Comparison of ENCODE assay signal across 2 cellular contexts in the genomic region with DNA sequence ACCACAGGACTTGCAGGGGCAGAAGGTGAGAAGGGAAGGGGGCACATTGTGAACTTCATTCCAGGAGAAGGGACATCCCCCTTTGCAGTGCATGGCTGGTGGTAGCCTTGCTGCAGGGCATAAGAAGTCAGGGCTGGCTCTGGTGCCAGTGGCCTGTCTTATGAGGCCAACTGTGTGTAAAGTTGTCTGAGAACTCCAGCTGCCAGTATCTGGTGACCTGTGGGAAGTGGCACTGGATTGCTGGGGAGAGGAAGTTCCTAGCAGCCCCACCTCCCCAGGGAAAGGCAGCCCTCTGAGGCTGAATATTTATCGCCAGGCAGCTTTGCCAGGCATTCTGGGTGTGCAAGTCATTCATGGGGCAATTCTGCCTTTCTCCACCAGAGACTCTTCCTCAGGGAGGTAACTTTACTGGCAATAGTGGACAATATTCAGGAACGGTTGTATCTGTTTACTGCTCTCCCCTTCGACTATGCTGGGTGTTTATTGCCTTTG.
TF ChIP-seq lines count a peak whose summit lies in the region.

No MANE protein-coding gene starts in this region.

TF ChIP-seq in SK-N-SH treated with all-trans-retinoic acid at 6 μM for 48 hours, 23 proteins besides CTCF, POLR2A, EP300 and RAD21 (continued from another document):
- TF ChIP-seq ZFP30 (CRISPR knock-in tag; IDR thresholded peaks at IDR 0.05) (no peak), PPARA (CRISPR knock-in tag; IDR thresholded peaks at IDR 0.05; ENCODE audit: borderline replicate concordance) (no peak), OSR1 (CRISPR knock-in tag; IDR thresholded peaks at IDR 0.05) (no peak), ARNTL (CRISPR knock-in tag; IDR thresholded peaks at IDR 0.05; ENCODE audit: borderline replicate concordance, low read depth) (no peak), ZC3H10 (CRISPR knock-in tag; IDR thresholded peaks at IDR 0.05) (no peak), ZFP3 (CRISPR knock-in tag; IDR thresholded peaks at IDR 0.05) (no peak)
- TF ChIP-seq, protein P1, sequence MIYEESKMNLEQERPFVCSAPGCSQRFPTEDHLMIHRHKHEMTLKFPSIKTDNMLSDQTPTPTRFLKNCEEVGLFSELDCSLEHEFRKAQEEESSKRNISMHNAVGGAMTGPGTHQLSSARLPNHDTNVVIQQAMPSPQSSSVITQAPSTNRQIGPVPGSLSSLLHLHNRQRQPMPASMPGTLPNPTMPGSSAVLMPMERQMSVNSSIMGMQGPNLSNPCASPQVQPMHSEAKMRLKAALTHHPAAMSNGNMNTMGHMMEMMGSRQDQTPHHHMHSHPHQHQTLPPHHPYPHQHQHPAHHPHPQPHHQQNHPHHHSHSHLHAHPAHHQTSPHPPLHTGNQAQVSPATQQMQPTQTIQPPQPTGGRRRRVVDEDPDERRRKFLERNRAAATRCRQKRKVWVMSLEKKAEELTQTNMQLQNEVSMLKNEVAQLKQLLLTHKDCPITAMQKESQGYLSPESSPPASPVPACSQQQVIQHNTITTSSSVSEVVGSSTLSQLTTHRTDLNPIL (CRISPR knock-in tag; IDR thresholded peaks at IDR 0.05; ENCODE audit: low read depth), result no peak
- TF ChIP-seq, protein P2, sequence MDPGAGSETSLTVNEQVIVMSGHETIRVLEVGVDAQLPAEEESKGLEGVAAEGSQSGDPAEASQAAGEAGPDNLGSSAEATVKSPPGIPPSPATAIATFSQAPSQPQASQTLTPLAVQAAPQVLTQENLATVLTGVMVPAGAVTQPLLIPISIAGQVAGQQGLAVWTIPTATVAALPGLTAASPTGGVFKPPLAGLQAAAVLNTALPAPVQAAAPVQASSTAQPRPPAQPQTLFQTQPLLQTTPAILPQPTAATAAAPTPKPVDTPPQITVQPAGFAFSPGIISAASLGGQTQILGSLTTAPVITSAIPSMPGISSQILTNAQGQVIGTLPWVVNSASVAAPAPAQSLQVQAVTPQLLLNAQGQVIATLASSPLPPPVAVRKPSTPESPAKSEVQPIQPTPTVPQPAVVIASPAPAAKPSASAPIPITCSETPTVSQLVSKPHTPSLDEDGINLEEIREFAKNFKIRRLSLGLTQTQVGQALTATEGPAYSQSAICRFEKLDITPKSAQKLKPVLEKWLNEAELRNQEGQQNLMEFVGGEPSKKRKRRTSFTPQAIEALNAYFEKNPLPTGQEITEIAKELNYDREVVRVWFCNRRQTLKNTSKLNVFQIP (CRISPR knock-in tag; IDR thresholded peaks at IDR 0.05; ENCODE audit: borderline replicate concordance, low read depth), result no peak
- TF ChIP-seq, protein P3, sequence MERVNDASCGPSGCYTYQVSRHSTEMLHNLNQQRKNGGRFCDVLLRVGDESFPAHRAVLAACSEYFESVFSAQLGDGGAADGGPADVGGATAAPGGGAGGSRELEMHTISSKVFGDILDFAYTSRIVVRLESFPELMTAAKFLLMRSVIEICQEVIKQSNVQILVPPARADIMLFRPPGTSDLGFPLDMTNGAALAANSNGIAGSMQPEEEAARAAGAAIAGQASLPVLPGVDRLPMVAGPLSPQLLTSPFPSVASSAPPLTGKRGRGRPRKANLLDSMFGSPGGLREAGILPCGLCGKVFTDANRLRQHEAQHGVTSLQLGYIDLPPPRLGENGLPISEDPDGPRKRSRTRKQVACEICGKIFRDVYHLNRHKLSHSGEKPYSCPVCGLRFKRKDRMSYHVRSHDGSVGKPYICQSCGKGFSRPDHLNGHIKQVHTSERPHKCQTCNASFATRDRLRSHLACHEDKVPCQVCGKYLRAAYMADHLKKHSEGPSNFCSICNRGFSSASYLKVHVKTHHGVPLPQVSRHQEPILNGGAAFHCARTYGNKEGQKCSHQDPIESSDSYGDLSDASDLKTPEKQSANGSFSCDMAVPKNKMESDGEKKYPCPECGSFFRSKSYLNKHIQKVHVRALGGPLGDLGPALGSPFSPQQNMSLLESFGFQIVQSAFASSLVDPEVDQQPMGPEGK (CRISPR knock-in tag; IDR thresholded peaks at IDR 0.05; ENCODE audit: borderline replicate concordance), result no peak

TF ChIP-seq in SK-N-SH, 30 proteins besides CTCF, POLR2A, EP300 and RAD21 (continued from another document):
- TF ChIP-seq, protein P4, sequence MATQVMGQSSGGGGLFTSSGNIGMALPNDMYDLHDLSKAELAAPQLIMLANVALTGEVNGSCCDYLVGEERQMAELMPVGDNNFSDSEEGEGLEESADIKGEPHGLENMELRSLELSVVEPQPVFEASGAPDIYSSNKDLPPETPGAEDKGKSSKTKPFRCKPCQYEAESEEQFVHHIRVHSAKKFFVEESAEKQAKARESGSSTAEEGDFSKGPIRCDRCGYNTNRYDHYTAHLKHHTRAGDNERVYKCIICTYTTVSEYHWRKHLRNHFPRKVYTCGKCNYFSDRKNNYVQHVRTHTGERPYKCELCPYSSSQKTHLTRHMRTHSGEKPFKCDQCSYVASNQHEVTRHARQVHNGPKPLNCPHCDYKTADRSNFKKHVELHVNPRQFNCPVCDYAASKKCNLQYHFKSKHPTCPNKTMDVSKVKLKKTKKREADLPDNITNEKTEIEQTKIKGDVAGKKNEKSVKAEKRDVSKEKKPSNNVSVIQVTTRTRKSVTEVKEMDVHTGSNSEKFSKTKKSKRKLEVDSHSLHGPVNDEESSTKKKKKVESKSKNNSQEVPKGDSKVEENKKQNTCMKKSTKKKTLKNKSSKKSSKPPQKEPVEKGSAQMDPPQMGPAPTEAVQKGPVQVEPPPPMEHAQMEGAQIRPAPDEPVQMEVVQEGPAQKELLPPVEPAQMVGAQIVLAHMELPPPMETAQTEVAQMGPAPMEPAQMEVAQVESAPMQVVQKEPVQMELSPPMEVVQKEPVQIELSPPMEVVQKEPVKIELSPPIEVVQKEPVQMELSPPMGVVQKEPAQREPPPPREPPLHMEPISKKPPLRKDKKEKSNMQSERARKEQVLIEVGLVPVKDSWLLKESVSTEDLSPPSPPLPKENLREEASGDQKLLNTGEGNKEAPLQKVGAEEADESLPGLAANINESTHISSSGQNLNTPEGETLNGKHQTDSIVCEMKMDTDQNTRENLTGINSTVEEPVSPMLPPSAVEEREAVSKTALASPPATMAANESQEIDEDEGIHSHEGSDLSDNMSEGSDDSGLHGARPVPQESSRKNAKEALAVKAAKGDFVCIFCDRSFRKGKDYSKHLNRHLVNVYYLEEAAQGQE (IDR thresholded peaks at IDR 0.05; ENCODE audit: low read depth, low read length), result no peak
- TF ChIP-seq TEAD4 (IDR thresholded peaks at IDR 0.05; ENCODE audit: borderline replicate concordance, insufficient read depth), result no peak
- no peak for TF ChIP-seq ELF1 (IDR thresholded peaks at IDR 0.05)
- TF ChIP-seq EZH2phosphoT487 (IDR thresholded peaks at IDR 0.05; ENCODE audit: borderline replicate concordance, low read depth), result no peak
- TF ChIP-seq MXI1 (IDR thresholded peaks at IDR 0.05; ENCODE audit: low read depth, low read length), result no peak
- no peak for TF ChIP-seq RFX5 (IDR thresholded peaks at IDR 0.05; ENCODE audit: low read length)
- TF ChIP-seq YY1 (IDR thresholded peaks at IDR 0.05; ENCODE audit: low read depth), result no peak
- TF ChIP-seq SMC3 (IDR thresholded peaks at IDR 0.05; ENCODE audit: low read depth, low read length), result no peak
- TF ChIP-seq, protein P5, sequence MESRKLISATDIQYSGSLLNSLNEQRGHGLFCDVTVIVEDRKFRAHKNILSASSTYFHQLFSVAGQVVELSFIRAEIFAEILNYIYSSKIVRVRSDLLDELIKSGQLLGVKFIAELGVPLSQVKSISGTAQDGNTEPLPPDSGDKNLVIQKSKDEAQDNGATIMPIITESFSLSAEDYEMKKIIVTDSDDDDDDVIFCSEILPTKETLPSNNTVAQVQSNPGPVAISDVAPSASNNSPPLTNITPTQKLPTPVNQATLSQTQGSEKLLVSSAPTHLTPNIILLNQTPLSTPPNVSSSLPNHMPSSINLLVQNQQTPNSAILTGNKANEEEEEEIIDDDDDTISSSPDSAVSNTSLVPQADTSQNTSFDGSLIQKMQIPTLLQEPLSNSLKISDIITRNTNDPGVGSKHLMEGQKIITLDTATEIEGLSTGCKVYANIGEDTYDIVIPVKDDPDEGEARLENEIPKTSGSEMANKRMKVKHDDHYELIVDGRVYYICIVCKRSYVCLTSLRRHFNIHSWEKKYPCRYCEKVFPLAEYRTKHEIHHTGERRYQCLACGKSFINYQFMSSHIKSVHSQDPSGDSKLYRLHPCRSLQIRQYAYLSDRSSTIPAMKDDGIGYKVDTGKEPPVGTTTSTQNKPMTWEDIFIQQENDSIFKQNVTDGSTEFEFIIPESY (IDR thresholded peaks at IDR 0.05; ENCODE audit: borderline replicate concordance, low read depth), result no peak
- TF ChIP-seq RXRA (IDR thresholded peaks at IDR 0.05; ENCODE audit: borderline replicate concordance, low read depth), result no peak
- TF ChIP-seq, protein P6, sequence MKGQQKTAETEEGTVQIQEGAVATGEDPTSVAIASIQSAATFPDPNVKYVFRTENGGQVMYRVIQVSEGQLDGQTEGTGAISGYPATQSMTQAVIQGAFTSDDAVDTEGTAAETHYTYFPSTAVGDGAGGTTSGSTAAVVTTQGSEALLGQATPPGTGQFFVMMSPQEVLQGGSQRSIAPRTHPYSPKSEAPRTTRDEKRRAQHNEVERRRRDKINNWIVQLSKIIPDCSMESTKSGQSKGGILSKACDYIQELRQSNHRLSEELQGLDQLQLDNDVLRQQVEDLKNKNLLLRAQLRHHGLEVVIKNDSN (IDR thresholded peaks at IDR 0.05; ENCODE audit: borderline replicate concordance, low read depth), result no peak
